In the genomic region with DNA sequence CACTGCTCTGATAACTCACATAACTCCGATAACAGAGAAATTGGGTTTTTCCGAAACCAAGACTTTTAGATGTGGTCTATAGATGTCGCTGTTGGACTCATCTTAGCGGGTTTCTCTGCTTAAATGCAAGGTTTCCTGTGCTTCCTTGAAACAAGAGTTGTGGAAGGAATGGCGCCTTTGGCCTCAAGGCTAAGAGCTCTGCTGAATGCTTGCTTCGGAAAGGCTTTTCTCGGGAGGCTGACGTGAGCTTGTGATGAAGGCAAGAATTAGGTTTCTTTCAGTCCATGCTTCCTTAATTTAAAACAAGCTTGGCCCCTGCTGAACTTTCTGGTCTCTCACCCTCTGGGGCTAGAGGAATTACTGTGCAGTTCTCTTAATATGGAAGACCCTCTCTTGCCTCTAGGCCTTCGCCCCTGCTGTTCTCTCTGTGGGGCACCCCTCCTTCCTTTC, we compare ENCODE assay signal across 8 cellular contexts.
DNase-seq lines count a peak whose midpoint lies in the region; ATAC-seq and TF ChIP-seq lines count a peak whose summit lies in the region.

No MANE protein-coding gene starts in this region.

- H3K36me3 ChIP-seq in colonic mucosa: no peaks in the 10 kb centered on the region
- no peaks in the 10 kb centered on the region for H3K36me3 ChIP-seq in liver (ENCODE audit: control insufficient read depth in 4 of 4, insufficient read depth in 3 of 4, low read depth in 1 of 4, low read length in 3 of 4)

- H3K27me3 ChIP-seq in colonic mucosa (no peaks in the 10 kb centered on the region), liver (ENCODE audit: control insufficient read depth in 4 of 4, insufficient read depth in 4 of 4, low read length in 3 of 4) (no peaks in the 10 kb centered on the region)

- no peaks in the 10 kb centered on the region for H3K9me3 ChIP-seq in colonic mucosa
- no peaks in the 10 kb centered on the region for H3K9me3 ChIP-seq in liver (ENCODE audit: control insufficient read depth in 4 of 4, low read length in 3 of 4)

- no peak overlapping the region for H3K4me3 Mint-ChIP-seq in activated naive CD4-positive, alpha-beta T cell treated with anti-CD3 and anti-CD28 coated beads for 36 hours
- no peak overlapping the region for H3K4me3 Mint-ChIP-seq in activated T-helper 2 cell treated with anti-CD3 and anti-CD28 coated beads, Interferon-gamma antibody, Interleukin-2, Interleukin-4, amounts not matched to agents 10 μg/mL and 5 μg/mL and 100 μg/mL, durations not matched to agents 14 hours and 24 hours and 36 hours (ENCODE audit: low read depth)

- H3K9me3 Mint-ChIP-seq in activated naive CD4-positive, alpha-beta T cell treated with anti-CD3 and anti-CD28 coated beads for 36 hours: no peaks in the 10 kb centered on the region
- no peaks in the 10 kb centered on the region for H3K9me3 Mint-ChIP-seq in activated T-helper 2 cell treated with anti-CD3 and anti-CD28 coated beads, Interferon-gamma antibody, Interleukin-2, Interleukin-4, amounts not matched to agents 10 μg/mL and 5 μg/mL and 100 μg/mL, durations not matched to agents 14 hours and 24 hours and 36 hours

- WGBS in liver: 9% methylated on average over 9 of the region's 9 CpGs

- H3K27ac Mint-ChIP-seq in activated naive CD4-positive, alpha-beta T cell treated with anti-CD3 and anti-CD28 coated beads for 36 hours: no peak overlapping the region
- H3K27ac Mint-ChIP-seq in activated T-helper 2 cell treated with anti-CD3 and anti-CD28 coated beads, Interferon-gamma antibody, Interleukin-2, Interleukin-4, amounts not matched to agents 10 μg/mL and 5 μg/mL and 100 μg/mL, durations not matched to agents 14 hours and 24 hours and 36 hours: no peak overlapping the region

- no peaks in the 10 kb centered on the region for H3K36me3 Mint-ChIP-seq in activated naive CD4-positive, alpha-beta T cell treated with anti-CD3 and anti-CD28 coated beads for 36 hours (ENCODE audit: low read depth)
- H3K36me3 Mint-ChIP-seq in activated T-helper 2 cell treated with anti-CD3 and anti-CD28 coated beads, Interferon-gamma antibody, Interleukin-2, Interleukin-4, amounts not matched to agents 10 μg/mL and 5 μg/mL and 100 μg/mL, durations not matched to agents 14 hours and 24 hours and 36 hours (ENCODE audit: low read depth): no peaks in the 10 kb centered on the region

- no peaks in the 10 kb centered on the region for H3K4me1 Mint-ChIP-seq in activated naive CD4-positive, alpha-beta T cell treated with anti-CD3 and anti-CD28 coated beads for 36 hours (ENCODE audit: low read depth)
- peaks cover 2% of the 10 kb centered on the region for H3K4me1 Mint-ChIP-seq in activated T-helper 2 cell treated with anti-CD3 and anti-CD28 coated beads, Interferon-gamma antibody, Interleukin-2, Interleukin-4, amounts not matched to agents 10 μg/mL and 5 μg/mL and 100 μg/mL, durations not matched to agents 14 hours and 24 hours and 36 hours (ENCODE audit: low read depth)

- H3K27ac ChIP-seq in colonic mucosa (no peak overlapping the region), liver (ENCODE audit: low read depth in 1 of 2, low read length in 2 of 2) (no peak overlapping the region)

- CTCF ChIA-PET in activated naive CD4-positive, alpha-beta T cell treated with anti-CD3 and anti-CD28 coated beads for 36 hours (lab: Charles Lee): interaction anchor here (0.6 to 3.1 kb wide), 25 partner anchors 9 to 1722 kb away, joined by 3 to 18 read pairs (median 4); no protein-coding TSS in a partner anchor

- no peak for ATAC-seq in HG03565 (IDR thresholded peaks at IDR 0.05; ENCODE audit: unreplicated experiment)

- H3K9ac ChIP-seq in colonic mucosa (ENCODE audit: low read depth in 2 of 2, low read length in 2 of 2) (no peak overlapping the region), liver (ENCODE audit: low read depth in 1 of 2, low read length in 2 of 2) (no peak overlapping the region)

- peak; percentile 94 to 96 for TF ChIP-seq RAD21 in liver (IDR thresholded peaks at IDR 0.05)

- H3K27me3 Mint-ChIP-seq in activated naive CD4-positive, alpha-beta T cell treated with anti-CD3 and anti-CD28 coated beads for 36 hours (ENCODE audit: low read depth): peaks cover 17% of the 10 kb centered on the region
- peaks cover 13% of the 10 kb centered on the region for H3K27me3 Mint-ChIP-seq in activated T-helper 2 cell treated with anti-CD3 and anti-CD28 coated beads, Interferon-gamma antibody, Interleukin-2, Interleukin-4, amounts not matched to agents 10 μg/mL and 5 μg/mL and 100 μg/mL, durations not matched to agents 14 hours and 24 hours and 36 hours (ENCODE audit: low read depth)

- intact Hi-C loops in activated naive CD4-positive, alpha-beta T cell treated with anti-CD3 and anti-CD28 coated beads for 36 hours (cut with micrococcal nuclease): loop anchor here (1.0 to 5.0 kb wide), 4 partner anchors 44 to 625 kb away; no protein-coding TSS in a partner anchor
- intact Hi-C loops in colonic mucosa (cut with DNase I): loop anchor here (2.0 to 10.0 kb wide), 2 partner anchors 350 to 624 kb away; no protein-coding TSS in a partner anchor
- intact Hi-C loops in activated T-helper 2 cell treated with anti-CD3 and anti-CD28 coated beads, Interferon-gamma antibody, Interleukin-2, Interleukin-4, amounts not matched to agents 10 μg/mL and 5 μg/mL and 100 μg/mL, durations not matched to agents 14 hours and 24 hours and 36 hours (cut with micrococcal nuclease): loop anchor here (1.0 to 2.0 kb wide), 3 partner anchors 46 to 625 kb away; no protein-coding TSS in a partner anchor

- H3K4me1 ChIP-seq in colonic mucosa: no peaks in the 10 kb centered on the region
- peaks cover 0 to 7% (median 3%) of the 10 kb centered on the region in 4 donors for H3K4me1 ChIP-seq in liver (ENCODE audit: control insufficient read depth in 4 of 4, insufficient read depth in 4 of 4, low read length in 3 of 4)

- H3K4me3 ChIP-seq in colonic mucosa (no peak overlapping the region), liver (ENCODE audit: low read depth in 1 of 3, low read length in 3 of 3) (no peak overlapping the region)

- peak; percentile 8 for DNase-seq in activated naive CD4-positive, alpha-beta T cell treated with anti-CD3 and anti-CD28 coated beads for 36 hours
- DNase-seq in activated naive CD4-positive, alpha-beta T cell treated with anti-CD3 and anti-CD28 coated beads, Interleukin-2, amount 50 U/mL, for 16 hours: no peak
- DNase-seq in HUDEP-2 (lab: John Stamatoyannopoulos, UW; ENCODE audit: unreplicated experiment in 76 of 76) (peak in 40 of 76 experiments; percentile 3 to 77 (median 52)), NOMO-1 treated with DMSO at 0.1 percent for 48 hours (lab: John Stamatoyannopoulos, UW; ENCODE audit: unreplicated experiment) (peak; percentile 56), colonic mucosa (peak; percentile 25)
- DNase-seq in activated T-helper 2 cell treated with anti-CD3 and anti-CD28 coated beads, Interferon-gamma antibody, Interleukin-2, Interleukin-4, amounts not matched to agents 10 μg/mL and 5 μg/mL and 100 μg/mL, durations not matched to agents 14 hours and 24 hours and 36 hours (ENCODE audit: low spot score): no peak

- peak; percentile 51 for TF ChIP-seq CTCF in colonic mucosa (IDR thresholded peaks at IDR 0.05)
- peak; percentile 64 for TF ChIP-seq CTCF in liver (IDR thresholded peaks at IDR 0.05; ENCODE audit: low read depth, low read length, missing input control)

TF ChIP-seq in liver, 16 proteins besides CTCF, POLR2A, EP300 and RAD21:
- TF ChIP-seq TAF1 (conservative IDR thresholded peaks at IDR 0.05) (no peak), HNF4A (conservative IDR thresholded peaks at IDR 0.05) (peak in 1 of 2 donors; percentile 22)

Comparison
In these comparisons a context has a peak if more than half of its experiments do, and no peak if none do; other contexts are left out.
1. DNase-seq: peak in activated naive CD4-positive, alpha-beta T cell treated with anti-CD3 and anti-CD28 coated beads for 36 hours (single experiment), HUDEP-2 (40 of 76), NOMO-1 treated with DMSO at 0.1 percent for 48 hours (single experiment) and colonic mucosa (single experiment); none in activated naive CD4-positive, alpha-beta T cell treated with anti-CD3 and anti-CD28 coated beads, Interleukin-2, amount 50 U/mL, for 16 hours (single experiment) and activated T-helper 2 cell treated with anti-CD3 and anti-CD28 coated beads, Interferon-gamma antibody, Interleukin-2, Interleukin-4, amounts not matched to agents 10 μg/mL and 5 μg/mL and 100 μg/mL, durations not matched to agents 14 hours and 24 hours and 36 hours (single experiment).